18 cellular contexts compared by ENCODE assay signal in the genomic region with DNA sequence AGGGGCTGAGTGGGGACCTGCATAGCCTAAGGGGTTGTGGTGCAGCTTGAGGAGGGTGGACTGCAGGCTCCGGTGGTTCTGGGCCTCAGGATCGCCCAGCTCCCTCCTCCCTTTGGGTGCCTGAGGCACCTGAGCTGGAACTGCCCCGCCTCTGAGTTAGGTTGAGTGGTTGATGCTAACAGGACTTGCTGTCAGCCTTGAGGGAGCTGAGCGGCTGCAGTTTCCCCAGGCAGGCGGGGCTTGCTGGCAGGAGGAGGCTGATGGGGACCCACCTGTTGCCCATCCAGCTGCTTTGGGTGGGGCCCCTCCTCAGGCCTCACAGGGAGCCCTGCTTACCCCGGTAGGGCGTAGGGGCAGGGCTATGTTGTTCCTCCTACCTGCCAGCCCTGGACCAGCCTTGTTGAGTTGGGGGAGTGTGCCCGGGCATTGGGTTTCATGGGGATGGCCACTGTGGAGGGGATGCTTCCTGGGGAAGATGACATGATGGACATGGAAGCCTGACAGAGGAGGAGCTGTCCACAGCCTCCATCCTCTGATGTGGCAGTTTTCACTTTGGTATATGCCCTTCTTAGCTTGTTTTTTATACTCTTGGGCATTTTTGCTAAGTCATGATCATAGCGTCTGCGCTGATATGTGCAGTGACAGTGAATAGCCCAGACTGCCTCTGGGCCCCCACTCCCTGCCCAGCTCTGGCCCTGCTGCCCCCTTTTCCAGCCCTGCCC. TPM values are rescaled to one million over a fixed set of nuclear protein-coding genes. Genes with fewer than 3 reads are reported as not detected.
A peak's percentile ranks its signal among the peaks of the same experiment; 100 is the strongest.
DNase-seq lines count a peak whose midpoint lies in the region; ATAC-seq, FAIRE-seq and TF ChIP-seq lines count a peak whose summit lies in the region.
"Had no signal": no experiment of that assay in that cellular context is flagged by ENCODE, and none has a peak within 500 bp of the region (broad histone marks: within the 10 kb centered on the region; RNA-seq: fewer than 3 reads in every experiment).

No MANE protein-coding gene starts in this region.

- ATAC-seq in left ventricle myocardium superior (no peak), GM19455 (IDR thresholded peaks at IDR 0.05; ENCODE audit: unreplicated experiment) (no peak)
- ATAC-seq: heart right ventricle; left lung; stimulated activated naive CD8-positive, alpha-beta T cell treated with anti-CD3 and anti-CD28 coated beads, Interleukin-15, Interleukin-2, amounts not matched to agents 100 U/mL and 50 U/mL, for 24 hours had no signal

- no peaks in the 10 kb centered on the region for H3K36me3 ChIP-seq in OCI-LY7 (ENCODE audit: insufficient read depth, low read length)
- H3K36me3 ChIP-seq: esophagus squamous epithelium, heart right ventricle, left lung had no signal

- POLR2A ChIA-PET in OCI-LY7 (lab: Charles Lee), result no interaction called here

- H2AFZ ChIP-seq in OCI-LY7 (ENCODE audit: low read length), result no peak overlapping the region

- H3K9me3 ChIP-seq in OCI-LY7 (ENCODE audit: low read length), result no peaks in the 10 kb centered on the region
- H3K9me3 ChIP-seq: esophagus squamous epithelium, left lung had no signal

- peak; percentile 66 for DNase-seq in ELF-1 (ENCODE audit: low read depth, low spot score)
- peak; percentile 15 for DNase-seq in OCI-LY7 (ENCODE audit: low spot score)
- peak; percentile 19 for DNase-seq in left ventricle myocardium superior
- peak; percentile 64 for DNase-seq in posterior vena cava (ENCODE audit: low spot score)
- DNase-seq in HuH-7 (ENCODE audit: low spot score), result no peak
- no peak for DNase-seq in D721Med (ENCODE audit: insufficient read length, low spot score)
- DNase-seq in stimulated activated naive CD4-positive, alpha-beta T cell treated with Interleukin-2 at 50 U/mL for 16 hours (lab: John Stamatoyannopoulos, UW), result no peak
- DNase-seq: activated CD4-positive, alpha-beta T cell treated with anti-CD3 and anti-CD28 coated beads, Interleukin-2, amount 50 U/mL, for 4 hours; activated naive CD4-positive, alpha-beta T cell treated with anti-CD3 and anti-CD28 coated beads, Interleukin-2, amount 50 U/mL, for 16 hours; esophagus squamous epithelium; NCI-H1694 treated with DMSO at 0.1 percent for 48 hours; NCI-H524 treated with DMSO at 0.1 percent for 48 hours; stimulated activated naive CD8-positive, alpha-beta T cell treated with anti-CD3 and anti-CD28 coated beads, Interleukin-15, Interleukin-2, amounts not matched to agents 100 U/mL and 50 U/mL, for 24 hours; SW 1271 had no signal

- H3K79me2 ChIP-seq in OCI-LY7 (ENCODE audit: insufficient read depth, low read depth, low read length), result no peaks in the 10 kb centered on the region

- H3K27ac ChIP-seq in OCI-LY7 (ENCODE audit: low read depth, low read length, poor library complexity, severe bottlenecking), result no peak overlapping the region
- H3K27ac ChIP-seq: esophagus squamous epithelium, left lung had no signal

- TF ChIP-seq CTCF in OCI-LY7 (conservative IDR thresholded peaks at IDR 0.05; ENCODE audit: low read length) (no peak), D721Med (IDR thresholded peaks at IDR 0.05; ENCODE audit: insufficient read depth, missing control alignments) (no peak)

- no peaks in the 10 kb centered on the region for H4K20me1 ChIP-seq in OCI-LY7 (ENCODE audit: insufficient read depth, low read length)

- FAIRE-seq in D721Med (lab: Jason Lieb, UNC), result no peak
- FAIRE-seq: HTR-8/SVneo had no signal

- intact Hi-C loops in OCI-LY7 (cut with micrococcal nuclease; ENCODE audit: unreplicated experiment) (no loop called here), left ventricle myocardium superior (cut with micrococcal nuclease) (no loop called here), posterior vena cava (cut with DNase I) (no loop called here)

- no peak overlapping the region; the same call in 1 of the 2 replicates for H3K4me2 ChIP-seq in OCI-LY7 (ENCODE audit: low read length)

- H3K4me3 ChIP-seq in OCI-LY7 (ENCODE audit: low read depth, low read length, poor library complexity, severe bottlenecking), result no peak overlapping the region
- H3K4me3 ChIP-seq: esophagus squamous epithelium, heart right ventricle, left lung had no signal

- no TSS peak for BruUV-seq in OCI-LY7 (replicated peaks; lab: Mats Ljungman, UMichigan)

- H3K9me2 ChIP-seq in OCI-LY7 (ENCODE audit: insufficient read depth, low read length), result no peaks in the 10 kb centered on the region

- peaks cover 20% of the 10 kb centered on the region for H3K4me1 ChIP-seq in OCI-LY7 (ENCODE audit: insufficient read depth, low read length, poor library complexity, severe bottlenecking)
- H3K4me1 ChIP-seq: left lung had no signal

- CTCF ChIA-PET in OCI-LY7 (lab: Charles Lee; ENCODE audit: unreplicated experiment), result no interaction called here

RNA-seq across cellular contexts. Expression of a gene that starts 14.3 kb away (rescaled TPM):
- 118 and 142 TPM in 2 replicates for total RNA-seq in OCI-LY7 (2014; rRNA removed; shearing (Covaris generic))
- 176 and 194 TPM in 2 replicates for total RNA-seq in OCI-LY7 (2022)
- total RNA-seq in left ventricle myocardium superior, result 250 TPM
- total RNA-seq in posterior vena cava, result 10 to 100 TPM; 34.8 to 39.5 TPM

Comparison
In these comparisons a context has a peak if more than half of its experiments do, and no peak if none do; other contexts are left out.
1. DNase-seq: peak in ELF-1 (single experiment), OCI-LY7 (single experiment), left ventricle myocardium superior (single experiment) and posterior vena cava (single experiment); none in HuH-7 (single experiment), D721Med (single experiment) and stimulated activated naive CD4-positive, alpha-beta T cell treated with Interleukin-2 at 50 U/mL for 16 hours (single experiment).